Comparison of ENCODE assay signal across 9 cellular contexts in genomic region chr20:35870541-35871307, GRCh38.
DNase-seq lines count a peak whose midpoint lies in the region; ATAC-seq and TF ChIP-seq lines count a peak whose summit lies in the region.
"Had no signal": no experiment of that assay in that cellular context is flagged by ENCODE, and none has a peak within 500 bp of the region (broad histone marks: within the 10 kb centered on the region; RNA-seq: fewer than 3 reads in every experiment).

No MANE protein-coding gene starts in this region.

- H3K4me3 ChIP-seq in Caco-2 (ENCODE audit: low read depth, low read length), result no peak overlapping the region
- peak overlapping the region; percentile 15 for H3K4me3 ChIP-seq in RWPE2 (ENCODE audit: severe bottlenecking)
- peak overlapping the region in 2 of 4 donors; percentile 0 to 11 for H3K4me3 ChIP-seq in sigmoid colon
- H3K4me3 ChIP-seq in endodermal cell (ENCODE audit: low read length), result no peak overlapping the region
- H3K4me3 ChIP-seq in HAP-1, result no peak overlapping the region

- TF ChIP-seq POLR2A in sigmoid colon (IDR thresholded peaks at IDR 0.05), result no peak

- no TSS peak for BruUV-seq in Caco-2 (replicated peaks; lab: Mats Ljungman, UMichigan)

- POLR2A ChIA-PET in Caco-2 (lab: Charles Lee), result no interaction called here

- H3K27ac ChIP-seq in RWPE2 (ENCODE audit: poor library complexity, severe bottlenecking) (peak overlapping the region; percentile 100), epithelial cell of prostate (peak overlapping the region; percentile 78), sigmoid colon (peak overlapping the region; percentile 42 to 70 (median 59)), endodermal cell (ENCODE audit: low read depth, low read length) (no peak overlapping the region)

- H3K36me3 Mint-ChIP-seq in Caco-2 (ENCODE audit: insufficient read depth, unreplicated experiment) (peaks cover 49% of the 10 kb centered on the region), endodermal cell (ENCODE audit: low read depth) (peaks cover 38% of the 10 kb centered on the region)

- H3K9me3 ChIP-seq in Caco-2, result no peaks in the 10 kb centered on the region
- no peaks in the 10 kb centered on the region for H3K9me3 ChIP-seq in RWPE2 (ENCODE audit: severe bottlenecking)
- H3K9me3 ChIP-seq in sigmoid colon, result no peaks in the 10 kb centered on the region
- H3K9me3 ChIP-seq in endodermal cell (ENCODE audit: control insufficient read depth, low read length), result no peaks in the 10 kb centered on the region
- no peaks in the 10 kb centered on the region for H3K9me3 ChIP-seq in HAP-1

- in situ Hi-C loops in HAP-1 (cut with MboI; ENCODE audit: low sequenced_read_pairs), result no loop called here

- no peak for TF ChIP-seq CTCF in Caco-2 (IDR thresholded peaks at IDR 0.05; ENCODE audit: insufficient read depth in 1 of 2, low read depth in 1 of 2, low read length in 1 of 2, severe bottlenecking in 1 of 2, unreplicated experiment in 1 of 2)
- TF ChIP-seq CTCF in RWPE2 (IDR thresholded peaks at IDR 0.05; ENCODE audit: poor library complexity, severe bottlenecking), result no peak
- TF ChIP-seq CTCF in sigmoid colon (IDR thresholded peaks at IDR 0.05), result no peak
- TF ChIP-seq CTCF in endodermal cell (conservative IDR thresholded peaks at IDR 0.05), result no peak

- intact Hi-C loops in Caco-2 (cut with micrococcal nuclease; ENCODE audit: unreplicated experiment), result no loop called here
- intact Hi-C loops in sigmoid colon (cut with DNase I), result no loop called here

- no peaks in the 10 kb centered on the region for H3K27me3 ChIP-seq in Caco-2 (replicated peaks; ENCODE audit: control insufficient read depth, insufficient read depth, low read length)
- no peaks in the 10 kb centered on the region for H3K27me3 ChIP-seq in RWPE2 (ENCODE audit: insufficient read depth, poor library complexity, severe bottlenecking)
- no peaks in the 10 kb centered on the region for H3K27me3 ChIP-seq in sigmoid colon
- H3K27me3 ChIP-seq in endodermal cell (ENCODE audit: control insufficient read depth, insufficient read depth, low read length, poor library complexity, severe bottlenecking), result no peaks in the 10 kb centered on the region
- no peaks in the 10 kb centered on the region for H3K27me3 ChIP-seq in HAP-1 (ENCODE audit: low read depth)

- no peak overlapping the region for H3K9ac ChIP-seq in endodermal cell (ENCODE audit: extremely low read depth, low read length, poor library complexity, severe bottlenecking)

- ATAC-seq in RWPE2 (ENCODE audit: low read depth) (peak; percentile 41), GM18520 (IDR thresholded peaks at IDR 0.05; ENCODE audit: unreplicated experiment) (no peak)

- 88 to 93% methylated on average over 7 of the region's 7 CpGs for WGBS in sigmoid colon, 2 donors
- WGBS in endodermal cell (ENCODE audit: insufficient coverage in 1 of 2, insufficient read length in 1 of 2), 2 experiments, result 94 to 96% methylated on average over 5 to 7 of the region's 7 CpGs

- no peaks in the 10 kb centered on the region for H3K9me3 Mint-ChIP-seq in Caco-2 (ENCODE audit: unreplicated experiment)
- H3K9me3 Mint-ChIP-seq in endodermal cell, result no peaks in the 10 kb centered on the region

- no peak overlapping the region for H3K4me3 Mint-ChIP-seq in Caco-2 (ENCODE audit: unreplicated experiment)
- H3K4me3 Mint-ChIP-seq in endodermal cell, result no peak overlapping the region

- H3K4me1 Mint-ChIP-seq in Caco-2 (ENCODE audit: low read depth, unreplicated experiment) (peaks cover 7% of the 10 kb centered on the region), endodermal cell (peaks cover 4% of the 10 kb centered on the region)

- DNase-seq in Caco-2 (no peak), RWPE2 (ENCODE audit: low spot score) (no peak), epithelial cell of prostate (ENCODE audit: low read depth, low spot score) (no peak), sigmoid colon (no peak), endodermal cell (no peak), ecto neural progenitor cell (ENCODE audit: low spot score) (no peak), HAP-1 (ENCODE audit: low spot score in 2 of 2) (no peak)
- DNase-seq: NCI-H774 had no signal

- CTCF ChIA-PET in Caco-2 (lab: Charles Lee), result no interaction called here

- H3K4me1 ChIP-seq in Caco-2 (peaks cover 11% of the 10 kb centered on the region), RWPE2 (ENCODE audit: insufficient read depth, poor library complexity, severe bottlenecking) (peaks cover 56% of the 10 kb centered on the region), sigmoid colon (peaks cover 0 to 17% (median 9%) of the 10 kb centered on the region in 4 donors), endodermal cell (ENCODE audit: control insufficient read depth, insufficient read depth, low read length) (no peaks in the 10 kb centered on the region), HAP-1 (peaks cover 8% of the 10 kb centered on the region)

- H3K36me3 ChIP-seq in Caco-2 (ENCODE audit: control insufficient read depth, insufficient read depth, low read length), result no peaks in the 10 kb centered on the region
- peaks cover 43% of the 10 kb centered on the region for H3K36me3 ChIP-seq in RWPE2 (ENCODE audit: low read depth)
- peaks cover 0 to 5% (median 0%) of the 10 kb centered on the region in 4 donors for H3K36me3 ChIP-seq in sigmoid colon
- H3K36me3 ChIP-seq in endodermal cell (ENCODE audit: control insufficient read depth, insufficient read depth, low read length), result peaks cover 39% of the 10 kb centered on the region
- no peaks in the 10 kb centered on the region for H3K36me3 ChIP-seq in HAP-1 (replicated peaks)

- H3K27me3 Mint-ChIP-seq in Caco-2 (ENCODE audit: insufficient read depth, unreplicated experiment), result no peaks in the 10 kb centered on the region
- no peaks in the 10 kb centered on the region for H3K27me3 Mint-ChIP-seq in endodermal cell (ENCODE audit: insufficient read depth)

- TF ChIP-seq EP300 in sigmoid colon (IDR thresholded peaks at IDR 0.05), result no peak

- H3K27ac Mint-ChIP-seq in Caco-2 (ENCODE audit: unreplicated experiment) (peak overlapping the region; percentile 19), endodermal cell (no peak overlapping the region)
